18 cellular contexts compared by ENCODE assay signal in genomic region chr3:172320468-172320867, GRCh38.
DNase-seq lines count a peak whose midpoint lies in the region; ATAC-seq, FAIRE-seq and TF ChIP-seq lines count a peak whose summit lies in the region.
"Had no signal": no experiment of that assay in that cellular context is flagged by ENCODE, and none has a peak within 500 bp of the region (broad histone marks: within the 10 kb centered on the region; RNA-seq: fewer than 3 reads in every experiment).

No MANE protein-coding gene starts in this region.

- intact Hi-C loops in GM12878 (cut with micrococcal nuclease; ENCODE audit: unreplicated experiment), result no loop called here

- H3K27me3 ChIP-seq in GM12878 (replicated peaks in 1 of 2; ENCODE audit: control insufficient read depth in 2 of 2, insufficient read depth in 2 of 2, low read length in 1 of 2) (no peaks in the 10 kb centered on the region), muscle layer of colon (ENCODE audit: control insufficient read depth in 1 of 2, insufficient read depth in 2 of 2, low read length in 2 of 2) (no peaks in the 10 kb centered on the region), suprapubic skin (no peaks in the 10 kb centered on the region), BE2C (no peaks in the 10 kb centered on the region)
- H3K27me3 ChIP-seq: dorsolateral prefrontal cortex, MG63 had no signal

- H2AFZ ChIP-seq in GM12878 (ENCODE audit: control insufficient read depth, low read depth, low read length), result no peak overlapping the region

- no peak overlapping the region for H3K4me2 ChIP-seq in GM12878 (ENCODE audit: control insufficient read depth, insufficient read depth)

- H3K79me2 ChIP-seq in GM12878 (ENCODE audit: control insufficient read depth, insufficient read depth, low read length), result no peaks in the 10 kb centered on the region

- TF ChIP-seq CTCF in GM12878 (IDR thresholded peaks at IDR 0.05 in 2 of 3, conservative IDR thresholded peaks at IDR 0.05 in 1 of 3; ENCODE audit: control insufficient read depth in 2 of 3, extremely low read depth in 1 of 3, insufficient read depth in 1 of 3, low read depth in 3 of 3, low read length in 3 of 3), result no peak
- no peak for TF ChIP-seq CTCF in suprapubic skin (IDR thresholded peaks at IDR 0.05)
- no peak for TF ChIP-seq CTCF in type B pancreatic cell (conservative IDR thresholded peaks at IDR 0.05)
- no peak for TF ChIP-seq CTCF in BE2C (IDR thresholded peaks at IDR 0.05; ENCODE audit: low read depth, low read length)

- RAD21 ChIA-PET in GM12878 (lab: Charles Lee; ENCODE audit: unreplicated experiment), result interaction anchor here (1.1 to 1.5 kb wide), 3 partner anchors 12 to 150 kb away, joined by 3 to 8 read pairs (median 4); no protein-coding TSS in a partner anchor

- in situ Hi-C loops in GM12878 (cut with MboI), result no loop called here

- no peaks in the 10 kb centered on the region for H3K27me3 Mint-ChIP-seq in activated T-cell treated with anti-CD3 and anti-CD28 coated beads, Interleukin-2, amount 50 U/mL, for 24 hours
- H3K27me3 Mint-ChIP-seq in type B pancreatic cell, result no peaks in the 10 kb centered on the region
- H3K27me3 Mint-ChIP-seq: CD4-positive, CD25-positive, alpha-beta regulatory T cell had no signal

- H3K27ac ChIP-seq in GM12878 (ENCODE audit: control insufficient read depth, insufficient read depth) (peak overlapping the region; percentile 0; the same call in 1 of the 2 replicates), muscle layer of colon (ENCODE audit: low read depth, low read length) (peak overlapping the region; percentile 25), suprapubic skin (peak overlapping the region; percentile 20)
- H3K27ac ChIP-seq: 22Rv1, dorsolateral prefrontal cortex had no signal

- H3K4me3 Mint-ChIP-seq in activated T-cell treated with anti-CD3 and anti-CD28 coated beads, Interleukin-2, amount 50 U/mL, for 24 hours, result no peak overlapping the region
- H3K4me3 Mint-ChIP-seq in type B pancreatic cell, result no peak overlapping the region
- H3K4me3 Mint-ChIP-seq: CD4-positive, CD25-positive, alpha-beta regulatory T cell had no signal

- peaks cover 28% of the 10 kb centered on the region for H3K4me1 Mint-ChIP-seq in activated T-cell treated with anti-CD3 and anti-CD28 coated beads, Interleukin-2, amount 50 U/mL, for 24 hours (ENCODE audit: low read depth)
- H3K4me1 Mint-ChIP-seq in type B pancreatic cell (ENCODE audit: unreplicated experiment), result peaks cover 19% of the 10 kb centered on the region

- no peak for TF ChIP-seq EP300 in GM12878 (IDR thresholded peaks at IDR 0.05; ENCODE audit: borderline replicate concordance in 1 of 2, control insufficient read depth in 1 of 2, low read depth in 2 of 2, low read length in 2 of 2)
- TF ChIP-seq EP300 in suprapubic skin (IDR thresholded peaks at IDR 0.05), result no peak

- no peaks in the 10 kb centered on the region for H4K20me1 ChIP-seq in GM12878 (ENCODE audit: control insufficient read depth, insufficient read depth)

- SMC1A ChIA-PET in GM12878 (lab: Charles Lee; ENCODE audit: uncharacterized antibody, unreplicated experiment), result interaction anchor here (0.9 to 1.5 kb wide), 9 partner anchors 11 to 487 kb away, joined by 3 to 5 read pairs (median 3); no protein-coding TSS in a partner anchor

- H3K4me1 ChIP-seq in GM12878 (ENCODE audit: control insufficient read depth, insufficient read depth, low read length), result peaks cover 10% of the 10 kb centered on the region
- peaks cover 54% of the 10 kb centered on the region for H3K4me1 ChIP-seq in muscle layer of colon (ENCODE audit: insufficient read depth, low read length)
- H3K4me1 ChIP-seq in suprapubic skin, result peaks cover 52% of the 10 kb centered on the region
- H3K4me1 ChIP-seq in BE2C, result peaks cover 16% of the 10 kb centered on the region

- peak; percentile 23; the same call in 2 of the 3 replicates for ATAC-seq in GM12878

- no peak for FAIRE-seq in GM12878 (lab: Jason Lieb, UNC)

- WGBS in GM12878 (ENCODE audit: insufficient coverage, insufficient replicate concordance, low lambda C conversion rate, missing lambda C conversion rate), result 77% methylated on average over 2 of the region's 2 CpGs
- whole genome bisulfite sequencing in suprapubic skin, result 31% methylated on average over 2 of the region's 2 CpGs

- H3K27ac Mint-ChIP-seq in activated T-cell treated with anti-CD3 and anti-CD28 coated beads, Interleukin-2, amount 50 U/mL, for 24 hours, result peak overlapping the region; percentile 24
- H3K27ac Mint-ChIP-seq in type B pancreatic cell, result no peak overlapping the region

- H3K36me3 Mint-ChIP-seq in activated T-cell treated with anti-CD3 and anti-CD28 coated beads, Interleukin-2, amount 50 U/mL, for 24 hours (ENCODE audit: low read depth), result peaks cover 50% of the 10 kb centered on the region
- H3K36me3 Mint-ChIP-seq in type B pancreatic cell, result peaks cover 55% of the 10 kb centered on the region

- TF ChIP-seq POLR2A in GM12878 (IDR thresholded peaks at IDR 0.05; ENCODE audit: low read depth, low read length) (no peak), suprapubic skin (IDR thresholded peaks at IDR 0.05) (no peak)

- CTCF ChIA-PET in GM12878 (lab: Yijun Ruan, JAX), result interaction anchor here (0.7 to 5.0 kb wide), 4 partner anchors 12 to 352 kb away, joined by 3 to 48 read pairs (median 4); no protein-coding TSS in a partner anchor

- DNase-seq in activated T-cell treated with anti-CD3 and anti-CD28 coated beads, Interleukin-2, amount 50 U/mL, for 24 hours, result no peak
- no peak for DNase-seq in activated T-cell treated with anti-CD3 and anti-CD28 coated beads, Interleukin-2, amount 50 U/mL, for 1 hour
- DNase-seq in GM12878 (ENCODE audit: low read depth, low spot score) (no peak), suprapubic skin (ENCODE audit: low spot score in 2 of 2) (no peak), type B pancreatic cell (ENCODE audit: extremely low spot score, unreplicated experiment) (no peak), BE2C (no peak), NCI-H2029 (lab: John Stamatoyannopoulos, UW) (no peak)
- DNase-seq: anterior cingulate cortex; CD4-positive, CD25-positive, alpha-beta regulatory T cell; dorsolateral prefrontal cortex; EL; H7; hippocampal formation; MG63; NCI-H2029 treated with DMSO at 0.1 percent for 48 hours; NCI-H526 treated with DMSO at 0.1 percent for 48 hours had no signal

- TSS peak; percentile 37 for BruUV-seq in GM12878 (replicated peaks; lab: Mats Ljungman, UMichigan)

- no peaks in the 10 kb centered on the region for H3K9me3 Mint-ChIP-seq in activated T-cell treated with anti-CD3 and anti-CD28 coated beads, Interleukin-2, amount 50 U/mL, for 24 hours
- no peaks in the 10 kb centered on the region for H3K9me3 Mint-ChIP-seq in type B pancreatic cell
- H3K9me3 Mint-ChIP-seq: CD4-positive, CD25-positive, alpha-beta regulatory T cell had no signal

- no peak for TF ChIP-seq RAD21 in GM12878 (IDR thresholded peaks at IDR 0.05; ENCODE audit: insufficient read depth, low read depth, low read length)

- peaks cover 9 to 23% of the 10 kb centered on the region in 2 experiments for H3K36me3 ChIP-seq in GM12878 (ENCODE audit: control insufficient read depth in 2 of 2, insufficient read depth in 2 of 2, low read length in 1 of 2)
- H3K36me3 ChIP-seq in muscle layer of colon (ENCODE audit: insufficient read depth, low read length), result peaks cover 14% of the 10 kb centered on the region
- peaks cover 11% of the 10 kb centered on the region for H3K36me3 ChIP-seq in suprapubic skin
- H3K36me3 ChIP-seq in BE2C, result peaks cover 9% of the 10 kb centered on the region

- no peak overlapping the region for H3K4me3 ChIP-seq in GM12878
- H3K4me3 ChIP-seq in muscle layer of colon (ENCODE audit: low read depth in 1 of 2, low read length in 2 of 2), result no peak overlapping the region
- no peak overlapping the region for H3K4me3 ChIP-seq in suprapubic skin
- H3K4me3 ChIP-seq in BE2C (ENCODE audit: low read depth, low read length), result no peak overlapping the region
- H3K4me3 ChIP-seq: dorsolateral prefrontal cortex, MG63 had no signal

- no peak overlapping the region for H3K9ac ChIP-seq in GM12878 (ENCODE audit: control insufficient read depth, insufficient read depth, low read length)
- no peak overlapping the region for H3K9ac ChIP-seq in muscle layer of colon (ENCODE audit: low read length)

- POLR2A ChIA-PET in GM12878 (lab: Charles Lee), result no interaction called here

- no peaks in the 10 kb centered on the region for H3K9me3 ChIP-seq in GM12878 (replicated peaks; ENCODE audit: control insufficient read depth, insufficient read depth, low read length)
- no peaks in the 10 kb centered on the region for H3K9me3 ChIP-seq in muscle layer of colon (ENCODE audit: low read length)
- no peaks in the 10 kb centered on the region for H3K9me3 ChIP-seq in suprapubic skin
- no peaks in the 10 kb centered on the region for H3K9me3 ChIP-seq in BE2C
- H3K9me3 ChIP-seq: MG63 had no signal

TF ChIP-seq in GM12878, 131 proteins besides CTCF, POLR2A, EP300 and RAD21:
- TF ChIP-seq DPF2 (IDR thresholded peaks at IDR 0.05) (no peak), SPI1 (IDR thresholded peaks at IDR 0.05; ENCODE audit: borderline replicate concordance, insufficient read depth, low read depth, low read length) (0 out of 2 replicates have a peak, but pooled peaks have one; percentile 22)
